Comparison of ENCODE assay signal across 1 cellular context in the genomic region with DNA sequence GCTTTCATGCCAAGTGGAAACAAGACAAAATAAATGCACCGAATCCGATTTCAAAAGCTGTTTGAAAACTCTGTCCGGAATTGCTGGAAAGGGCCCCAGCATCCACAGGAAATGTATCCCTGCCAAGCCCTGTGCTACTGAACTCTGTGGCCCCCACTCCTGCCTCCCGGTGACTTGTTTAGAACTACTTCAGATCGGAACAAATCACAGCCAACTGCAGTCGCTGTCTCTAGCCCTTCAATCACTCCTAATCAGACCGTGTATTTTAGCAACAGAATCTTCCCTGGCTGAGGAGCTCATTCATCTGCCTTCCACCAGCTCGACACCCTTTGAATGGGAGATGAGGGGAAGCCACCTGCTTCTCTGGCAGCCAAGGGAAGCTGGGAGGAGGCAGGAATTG.
TF ChIP-seq lines count a peak whose summit lies in the region.

No MANE protein-coding gene starts in this region.

TF ChIP-seq in IMR-90, 13 proteins besides CTCF, POLR2A, EP300 and RAD21:
- no peak for TF ChIP-seq CEBPB (IDR thresholded peaks at IDR 0.05; ENCODE audit: low read depth, low read length)
- no peak for TF ChIP-seq BHLHE40 (IDR thresholded peaks at IDR 0.05; ENCODE audit: low read depth, low read length)
- no peak for TF ChIP-seq SMC3 (IDR thresholded peaks at IDR 0.05; ENCODE audit: low read depth, low read length)
- TF ChIP-seq FOS (IDR thresholded peaks at IDR 0.05; ENCODE audit: low read depth, low read length), result no peak
- TF ChIP-seq RFX5 (IDR thresholded peaks at IDR 0.05; ENCODE audit: low read depth, low read length), result no peak
- no peak for TF ChIP-seq RCOR1 (IDR thresholded peaks at IDR 0.05; ENCODE audit: insufficient replicate concordance, low read length)
- no peak for TF ChIP-seq MAFK (IDR thresholded peaks at IDR 0.05; ENCODE audit: low read depth, low read length)
- TF ChIP-seq, protein P1, sequence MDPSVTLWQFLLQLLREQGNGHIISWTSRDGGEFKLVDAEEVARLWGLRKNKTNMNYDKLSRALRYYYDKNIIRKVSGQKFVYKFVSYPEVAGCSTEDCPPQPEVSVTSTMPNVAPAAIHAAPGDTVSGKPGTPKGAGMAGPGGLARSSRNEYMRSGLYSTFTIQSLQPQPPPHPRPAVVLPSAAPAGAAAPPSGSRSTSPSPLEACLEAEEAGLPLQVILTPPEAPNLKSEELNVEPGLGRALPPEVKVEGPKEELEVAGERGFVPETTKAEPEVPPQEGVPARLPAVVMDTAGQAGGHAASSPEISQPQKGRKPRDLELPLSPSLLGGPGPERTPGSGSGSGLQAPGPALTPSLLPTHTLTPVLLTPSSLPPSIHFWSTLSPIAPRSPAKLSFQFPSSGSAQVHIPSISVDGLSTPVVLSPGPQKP (IDR thresholded peaks at IDR 0.05; ENCODE audit: borderline replicate concordance, low read depth, low read length), result no peak
- no peak for TF ChIP-seq MXI1 (IDR thresholded peaks at IDR 0.05; ENCODE audit: borderline replicate concordance, low read depth, low read length)
- no peak for TF ChIP-seq CHD1 (IDR thresholded peaks at IDR 0.05; ENCODE audit: low read depth, low read length)
- TF ChIP-seq NFE2L2 (IDR thresholded peaks at IDR 0.05; ENCODE audit: low read depth, low read length), result no peak
- TF ChIP-seq, protein P2, sequence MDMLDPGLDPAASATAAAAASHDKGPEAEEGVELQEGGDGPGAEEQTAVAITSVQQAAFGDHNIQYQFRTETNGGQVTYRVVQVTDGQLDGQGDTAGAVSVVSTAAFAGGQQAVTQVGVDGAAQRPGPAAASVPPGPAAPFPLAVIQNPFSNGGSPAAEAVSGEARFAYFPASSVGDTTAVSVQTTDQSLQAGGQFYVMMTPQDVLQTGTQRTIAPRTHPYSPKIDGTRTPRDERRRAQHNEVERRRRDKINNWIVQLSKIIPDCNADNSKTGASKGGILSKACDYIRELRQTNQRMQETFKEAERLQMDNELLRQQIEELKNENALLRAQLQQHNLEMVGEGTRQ (IDR thresholded peaks at IDR 0.05; ENCODE audit: low read depth, low read length), result no peak
- no peak for TF ChIP-seq MAZ (IDR thresholded peaks at IDR 0.05; ENCODE audit: borderline replicate concordance, low read depth, low read length)
